ENCODE assay signal across 23 cellular contexts in the genomic region with DNA sequence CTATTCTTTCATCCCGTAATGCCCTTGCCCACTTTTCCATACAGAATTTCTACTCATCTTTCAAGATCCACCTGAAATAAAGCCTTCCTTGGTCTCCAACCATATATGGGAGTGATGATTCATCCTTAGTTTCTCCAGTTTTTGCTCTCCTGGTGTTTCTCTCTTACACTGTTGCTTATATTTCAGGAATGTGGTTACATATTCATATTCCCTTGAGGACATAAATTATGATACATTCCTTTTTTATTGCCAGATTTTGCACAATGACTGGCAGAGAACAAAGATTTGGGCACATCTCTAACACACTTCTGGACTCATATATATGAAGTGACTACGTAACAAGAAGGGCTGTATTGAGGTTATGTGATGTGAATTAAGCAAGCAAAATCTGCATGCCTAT.
A peak's percentile ranks its signal among the peaks of the same experiment; 100 is the strongest.
DNase-seq lines count a peak whose midpoint lies in the region; TF ChIP-seq lines count a peak whose summit lies in the region.
"Had no signal": no experiment of that assay in that cellular context is flagged by ENCODE, and none has a peak within 500 bp of the region (broad histone marks: within the 10 kb centered on the region; RNA-seq: fewer than 3 reads in every experiment).

No MANE protein-coding gene starts in this region.

- H3K36me3 ChIP-seq in thyroid gland = no peaks in the 10 kb centered on the region
- H3K36me3 ChIP-seq: cardiac muscle cell, heart left ventricle, lower lobe of right lung had no signal

- H3K27me3 ChIP-seq in thyroid gland = no peaks in the 10 kb centered on the region
- H3K27me3 ChIP-seq: cardiac muscle cell, dorsolateral prefrontal cortex, heart left ventricle had no signal

- DNase-seq in AG08395 (ENCODE audit: low spot score) (peak; percentile 4), NCI-H446 treated with DMSO at 0.1 percent for 48 hours (lab: John Stamatoyannopoulos, UW) (peak; percentile 9), cardiac fibroblast (ENCODE audit: low read depth in 2 of 2) (peak; percentile 61 to 63), iris pigment epithelial cell (ENCODE audit: low read depth) (peak; percentile 39), T-helper 2 cell (no peak), superior temporal gyrus (ENCODE audit: extremely low spot score) (no peak), thyroid gland (no peak)
- no peak for DNase-seq in activated CD4-positive, CD25-positive, alpha-beta regulatory T cell treated with anti-CD3 and anti-CD28 coated beads, Interleukin-2, amount 50 U/mL, for 72 hours
- DNase-seq: activated B cell treated with CpG ODN at 0.5 μM for 24 hours; activated T-cell treated with anti-CD3 and anti-CD28 coated beads, Interleukin-2, amount 50 U/mL, for 72 hours; dorsolateral prefrontal cortex; heart left ventricle; lower lobe of right lung; NCI-H2107; NCI-H524; nucleus accumbens; SIG-M5; stimulated activated CD4-positive, alpha-beta T cell treated with anti-CD3 and anti-CD28 coated beads, Interleukin-2, amount 100 ng/mL, for 24 hours; stimulated activated naive CD8-positive, alpha-beta T cell treated with anti-CD3 and anti-CD28 coated beads, Interleukin-15, Interleukin-2, amounts not matched to agents 100 U/mL and 50 U/mL, for 24 hours; T-helper 17 cell had no signal

- TF ChIP-seq POLR2A in thyroid gland (IDR thresholded peaks at IDR 0.05) = no peak

- H3K9me3 ChIP-seq in thyroid gland = no peaks in the 10 kb centered on the region
- H3K9me3 ChIP-seq: heart left ventricle, lower lobe of right lung had no signal

- WGBS in thyroid gland, 2 donors = 46 to 50% methylated on average over 2 of the region's 2 CpGs

- H3K4me3 ChIP-seq in cardiac fibroblast (replicated peaks in 1 of 2; ENCODE audit: low read depth in 2 of 2, low read length in 2 of 2) = no peak overlapping the region
- H3K4me3 ChIP-seq in thyroid gland (replicated peaks in 1 of 3) = no peak overlapping the region
- H3K4me3 ChIP-seq: cardiac muscle cell, dorsolateral prefrontal cortex, GM23338, heart left ventricle, lower lobe of right lung had no signal

- H3K4me1 ChIP-seq in thyroid gland = no peaks in the 10 kb centered on the region
- H3K4me1 ChIP-seq: heart left ventricle, lower lobe of right lung had no signal

- intact Hi-C loops in thyroid gland (cut with DNase I) = no loop called here

- TF ChIP-seq CTCF in cardiac fibroblast (IDR thresholded peaks at IDR 0.05; ENCODE audit: low read depth, low read length) = no peak
- no peak for TF ChIP-seq CTCF in thyroid gland (IDR thresholded peaks at IDR 0.05)

- no peak overlapping the region for H3K27ac ChIP-seq in thyroid gland
- H3K27ac ChIP-seq: C4-2B, cardiac muscle cell, dorsolateral prefrontal cortex, heart left ventricle, lower lobe of right lung had no signal

Comparison
In these comparisons a context has a peak if more than half of its experiments do, and no peak if none do; other contexts are left out.
1. DNase-seq: peak in AG08395 (single experiment), NCI-H446 treated with DMSO at 0.1 percent for 48 hours (single experiment), cardiac fibroblast (2 of 2) and iris pigment epithelial cell (single experiment); none in activated CD4-positive, CD25-positive, alpha-beta regulatory T cell treated with anti-CD3 and anti-CD28 coated beads, Interleukin-2, amount 50 U/mL, for 72 hours (single experiment), T-helper 2 cell (0 of 5), superior temporal gyrus (single experiment) and thyroid gland (0 of 2).